Comparison of ENCODE assay signal across 8 cellular contexts in the genomic region with DNA sequence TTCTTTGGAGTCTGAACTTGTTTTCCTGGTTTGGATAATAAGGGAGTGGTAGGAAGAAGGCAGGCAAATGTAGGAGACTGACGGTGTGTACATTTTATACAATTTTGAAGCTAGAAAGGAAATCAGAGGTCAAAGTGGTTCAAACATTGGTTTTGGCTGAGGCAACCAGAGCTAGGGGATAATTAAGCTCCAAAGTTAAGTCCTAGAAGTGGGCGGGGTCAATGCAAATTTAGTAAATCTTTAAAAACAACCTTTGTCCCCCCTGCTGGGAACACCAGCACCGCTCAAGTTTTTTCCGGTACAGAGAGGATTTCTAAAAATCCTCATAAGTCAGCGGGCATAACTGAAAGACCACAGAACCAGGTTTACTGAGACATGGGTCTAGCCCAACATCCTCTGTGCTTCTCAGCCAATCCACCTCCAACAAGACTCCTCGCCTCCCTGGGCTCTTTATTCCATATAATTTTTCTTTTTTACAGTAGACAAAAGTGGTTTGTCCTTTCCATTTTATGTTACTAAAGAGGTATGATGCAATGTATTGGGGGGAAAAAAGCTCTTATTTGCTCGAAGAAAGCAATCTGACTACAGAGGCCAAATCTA. TPM values are rescaled to one million over a fixed set of nuclear protein-coding genes. Genes with fewer than 3 reads are reported as not detected.
DNase-seq lines count a peak whose midpoint lies in the region; ATAC-seq and TF ChIP-seq lines count a peak whose summit lies in the region.

No MANE protein-coding gene starts in this region.

- H3K4me3 ChIP-seq in heart left ventricle (peak overlapping the region; percentile 64 to 92 (median 81)), brain microvascular endothelial cell (ENCODE audit: low read depth, low read length) (peak overlapping the region; percentile 78)

- WGBS in heart left ventricle, 4 donors = 33 to 47% (median 43%) methylated on average over 7 of the region's 7 CpGs

- peaks cover 0 to 56% (median 33%) of the 10 kb centered on the region in 12 donors for H3K4me1 ChIP-seq in heart left ventricle

- no peaks in the 10 kb centered on the region for H3K27me3 ChIP-seq in heart left ventricle
- H3K27me3 ChIP-seq in brain microvascular endothelial cell (replicated peaks) = no peaks in the 10 kb centered on the region
- no peaks in the 10 kb centered on the region for H3K27me3 ChIP-seq in layer of hippocampus (ENCODE audit: control insufficient read depth, insufficient read depth, low read length)

- TF ChIP-seq POLR2A in heart left ventricle (IDR thresholded peaks at IDR 0.05) = no peak

- intact Hi-C loops in heart left ventricle (cut with DNase I) (loop anchor here in 3 of 10 donors (5.0 to 10.0 kb wide), 2 partner anchors 118 to 121 kb away; no protein-coding TSS in a partner anchor), Right ventricle myocardium inferior (cut with DNase I) (loop anchor here (5.0 kb wide), 2 partner anchors 41 to 156 kb away; no protein-coding TSS in a partner anchor)

- no peak for TF ChIP-seq CTCF in heart left ventricle (IDR thresholded peaks at IDR 0.05)
- no peak for TF ChIP-seq CTCF in brain microvascular endothelial cell (IDR thresholded peaks at IDR 0.05; ENCODE audit: low read depth, low read length, missing control alignments)

- DNase-seq in heart left ventricle = no peak
- no peak for DNase-seq in Right ventricle myocardium inferior (ENCODE audit: missing footprints)
- peak; percentile 53 for DNase-seq in NOMO-1 treated with DMSO at 0.1 percent for 48 hours (lab: John Stamatoyannopoulos, UW; ENCODE audit: unreplicated experiment)
- peak; percentile 5 for DNase-seq in brain microvascular endothelial cell
- peak; percentile 32 for DNase-seq in stimulated activated naive CD8-positive, alpha-beta T cell treated with anti-CD3 and anti-CD28 coated beads, Interleukin-15, Interleukin-2, amounts not matched to agents 100 U/mL and 50 U/mL, for 24 hours
- no peak for DNase-seq in NCI-H1930 (lab: John Stamatoyannopoulos, UW)
- DNase-seq in OCI-M2 (lab: John Stamatoyannopoulos, UW; ENCODE audit: unreplicated experiment) = no peak

- in situ Hi-C loops in brain microvascular endothelial cell (cut with HindIII; ENCODE audit: low pct_ligation_motif_present, low sequenced_read_pairs) = no loop called here

- peak overlapping the region in 9 of 12 donors; percentile 55 to 99 (median 95) for H3K27ac ChIP-seq in heart left ventricle
- peak overlapping the region; percentile 79 for H3K27ac ChIP-seq in brain microvascular endothelial cell
- H3K27ac ChIP-seq in layer of hippocampus (ENCODE audit: low read depth, low read length) = peak overlapping the region; percentile 88

- ATAC-seq in heart left ventricle (no peak), Right ventricle myocardium inferior (no peak)
- no peak for ATAC-seq in stimulated activated naive CD8-positive, alpha-beta T cell treated with anti-CD3 and anti-CD28 coated beads, Interleukin-15, Interleukin-2, amounts not matched to agents 100 U/mL and 50 U/mL, for 24 hours

- H3K36me3 ChIP-seq in heart left ventricle = peaks cover 0 to 19% (median 4%) of the 10 kb centered on the region in 9 donors
- no peaks in the 10 kb centered on the region for H3K36me3 ChIP-seq in brain microvascular endothelial cell (replicated peaks)

- no peaks in the 10 kb centered on the region for H3K9me3 ChIP-seq in heart left ventricle

RNA-seq across cellular contexts. Expression of a gene that starts 1.7 kb away (rescaled TPM):
- total RNA-seq in heart left ventricle (100 to 1,000 TPM in 7 of 9 donors, 10 to 100 TPM in 2; 93.0 to 138 (median 115) TPM), Right ventricle myocardium inferior (104 TPM)
- 10 to 100 TPM; 42.9 to 88.5 TPM for polyA plus RNA-seq in heart left ventricle

RNA-seq across cellular contexts. Expression of a gene that starts 2.0 kb away (rescaled TPM):
- total RNA-seq in heart left ventricle (10 to 100 TPM in 6 of 9 donors, 1 to 10 TPM in 3; 7.1 to 17.7 (median 10.3) TPM), Right ventricle myocardium inferior (13.5 TPM)
- polyA plus RNA-seq in heart left ventricle = 10 to 100 TPM in 1 of 2 donors, 1 to 10 TPM in 1; 4.3 to 16.6 TPM

Comparison
In these comparisons a context has a peak if more than half of its experiments do, and no peak if none do; other contexts are left out.
1. DNase-seq: peak in NOMO-1 treated with DMSO at 0.1 percent for 48 hours (single experiment), brain microvascular endothelial cell (single experiment) and stimulated activated naive CD8-positive, alpha-beta T cell treated with anti-CD3 and anti-CD28 coated beads, Interleukin-15, Interleukin-2, amounts not matched to agents 100 U/mL and 50 U/mL, for 24 hours (single experiment); none in heart left ventricle (0 of 5), Right ventricle myocardium inferior (single experiment), NCI-H1930 (0 of 2) and OCI-M2 (single experiment).
2. Peak in every context shown above with its lines, with median percentiles within 50 percentile points of each other: H3K27ac ChIP-seq.